ENCODE assay signal across 9 cellular contexts in the genomic region with DNA sequence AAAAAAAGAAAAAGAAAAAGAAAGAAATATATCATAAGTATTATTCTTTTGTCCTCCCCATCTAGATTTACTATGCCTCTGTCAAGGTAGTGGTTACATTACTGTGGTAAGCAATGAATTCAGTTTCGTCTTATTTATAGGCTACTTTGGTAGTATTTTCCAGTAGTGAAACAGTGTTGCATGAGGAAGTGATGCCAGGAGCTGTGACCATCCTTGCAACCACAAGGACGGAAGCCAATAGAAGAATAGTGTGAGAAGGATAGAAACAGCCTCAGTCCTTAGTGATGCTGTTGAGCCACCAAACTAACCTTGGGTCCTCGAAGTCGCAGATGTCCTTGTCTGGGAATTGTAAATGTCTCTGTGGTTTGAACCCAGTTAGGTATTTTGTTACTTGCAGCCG.
A peak's percentile ranks its signal among the peaks of the same experiment; 100 is the strongest.
DNase-seq lines count a peak whose midpoint lies in the region; ATAC-seq and TF ChIP-seq lines count a peak whose summit lies in the region.
"Had no signal": no experiment of that assay in that cellular context is flagged by ENCODE, and none has a peak within 500 bp of the region (broad histone marks: within the 10 kb centered on the region; RNA-seq: fewer than 3 reads in every experiment).

No MANE protein-coding gene starts in this region.

- 89 to 90% methylated on average over 5 of the region's 5 CpGs for WGBS in thyroid gland, 2 donors

- intact Hi-C loops in thyroid gland (cut with DNase I) = no loop called here

- TF ChIP-seq POLR2A in thyroid gland (IDR thresholded peaks at IDR 0.05) = no peak

- no peaks in the 10 kb centered on the region for H3K36me3 ChIP-seq in thyroid gland

- TF ChIP-seq CTCF in thyroid gland (IDR thresholded peaks at IDR 0.05) = no peak

- DNase-seq in CD1c-positive myeloid dendritic cell (ENCODE audit: extremely low spot score) = peak; percentile 32
- peak; percentile 24 for DNase-seq in SKM-1 (lab: John Stamatoyannopoulos, UW; ENCODE audit: unreplicated experiment)
- no peak for DNase-seq in middle frontal gyrus (ENCODE audit: extremely low spot score, low spot score)
- no peak for DNase-seq in A172 (ENCODE audit: low spot score)
- no peak for DNase-seq in NCI-H2107 (lab: John Stamatoyannopoulos, UW)
- DNase-seq in thyroid gland = no peak
- DNase-seq: NCI-H187 had no signal

- no peaks in the 10 kb centered on the region for H3K4me1 ChIP-seq in thyroid gland

- no peak overlapping the region for H3K27ac ChIP-seq in thyroid gland

- ATAC-seq in GM19351 (IDR thresholded peaks at IDR 0.05; ENCODE audit: unreplicated experiment) (peak; percentile 59), HG03066 (IDR thresholded peaks at IDR 0.05; ENCODE audit: low read depth, unreplicated experiment) (peak; percentile 51)

- H3K9me3 ChIP-seq in thyroid gland = no peaks in the 10 kb centered on the region

- H3K27me3 ChIP-seq in thyroid gland = no peaks in the 10 kb centered on the region

- H3K4me3 ChIP-seq in thyroid gland (replicated peaks in 1 of 3) = no peak overlapping the region

Comparison
In these comparisons a context has a peak if more than half of its experiments do, and no peak if none do; other contexts are left out.
1. DNase-seq: peak in CD1c-positive myeloid dendritic cell (single experiment) and SKM-1 (single experiment); none in middle frontal gyrus (single experiment), A172 (single experiment), NCI-H2107 (single experiment) and thyroid gland (0 of 2).